20 cellular contexts compared by ENCODE assay signal in the genomic region with DNA sequence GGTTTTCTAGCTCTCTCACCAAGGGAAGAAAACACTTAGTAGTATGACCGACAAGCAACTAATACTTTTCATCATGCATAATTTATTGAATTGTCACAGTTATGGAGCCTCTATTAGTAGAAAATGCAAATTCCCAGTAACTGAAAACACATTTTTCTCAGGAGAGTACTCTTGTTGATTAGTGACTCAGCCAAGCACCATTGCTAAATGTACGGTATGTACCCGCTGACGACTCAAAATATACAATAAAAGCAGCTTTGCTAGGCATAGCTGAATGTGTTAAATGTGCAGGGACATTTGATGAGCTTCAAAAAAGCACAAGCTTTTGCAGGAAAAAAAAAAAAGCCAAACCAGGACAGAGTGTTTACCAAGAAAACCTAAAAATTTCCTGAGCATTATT.
"Had no signal": no experiment of that assay in that cellular context is flagged by ENCODE, and none has a peak within 500 bp of the region (broad histone marks: within the 10 kb centered on the region; RNA-seq: fewer than 3 reads in every experiment).

No MANE protein-coding gene starts in this region.

- H3K4me1 Mint-ChIP-seq: activated CD8-positive, alpha-beta memory T cell treated with anti-CD3 and anti-CD28 coated beads, Interleukin-2, amount 10 ng/mL, durations not matched to agents 7 days and 5 days; memory B cell had no signal

- H3K9me3 Mint-ChIP-seq: activated naive CD4-positive, alpha-beta T cell treated with anti-CD3 and anti-CD28 coated beads, Interleukin-2, amount 50 U/mL, for 24 hours; activated T-cell treated with anti-CD3 and anti-CD28 coated beads, Interleukin-2, amount 50 U/mL, for 24 hours; memory B cell; natural killer cell; T-helper 2 cell treated with Interferon-gamma antibody and Interleukin-4, amounts not matched to agents 5 μg/mL and 100 μg/mL, for 36 hours had no signal

- H3K27ac ChIP-seq: heart left ventricle, prostate gland, sigmoid colon, thoracic aorta had no signal

- H3K4me3 ChIP-seq: heart left ventricle, prostate gland, sigmoid colon, thoracic aorta had no signal

- H3K9me3 ChIP-seq: prostate gland, sigmoid colon, thoracic aorta had no signal

- H3K4me3 Mint-ChIP-seq: activated CD8-positive, alpha-beta memory T cell treated with anti-CD3 and anti-CD28 coated beads, Interleukin-2, amount 10 ng/mL, durations not matched to agents 7 days and 5 days; activated naive CD4-positive, alpha-beta T cell treated with anti-CD3 and anti-CD28 coated beads, Interleukin-2, amount 50 U/mL, for 24 hours; activated T-cell treated with anti-CD3 and anti-CD28 coated beads, Interleukin-2, amount 50 U/mL, for 24 hours; memory B cell; natural killer cell; stimulated activated naive CD8-positive, alpha-beta T cell treated with anti-CD3 and anti-CD28 coated beads, Interleukin-15, amount 100 ng/mL, for 72 hours; T-helper 2 cell treated with Interferon-gamma antibody and Interleukin-4, amounts not matched to agents 5 μg/mL and 100 μg/mL, for 36 hours had no signal

- DNase-seq: activated CD4-positive, alpha-beta T cell treated with anti-CD3 and anti-CD28 coated beads for 1 hour; activated CD4-positive, alpha-beta T cell treated with anti-CD3 and anti-CD28 coated beads, Interleukin-2, amount 50 U/mL, for 48 hours; activated CD8-positive, alpha-beta memory T cell treated with anti-CD3 and anti-CD28 coated beads, Interleukin-2, amount 10 ng/mL, durations not matched to agents 7 days and 5 days; activated effector memory CD4-positive, alpha-beta T cell treated with Interleukin-2 at 50 U/mL for 16 hours; activated T-cell treated with anti-CD3 and anti-CD28 coated beads, Interleukin-2, amount 50 U/mL, for 24 hours; effector CD4-positive, alpha-beta T cell; foreskin keratinocyte; heart left ventricle; islet precursor cell; natural killer cell; sigmoid colon; stimulated activated CD4-positive, alpha-beta T cell treated with anti-CD3 and anti-CD28 coated beads, Interleukin-15, amount 100 ng/mL, for 24 hours; stimulated activated CD4-positive, alpha-beta T cell treated with anti-CD3 and anti-CD28 coated beads, Interleukin-4, amount 100 ng/mL, for 4 hours; stimulated activated naive CD8-positive, alpha-beta T cell treated with anti-CD3 and anti-CD28 coated beads, Interleukin-15, amount 100 ng/mL, for 72 hours had no signal

- H3K36me3 ChIP-seq: heart left ventricle, prostate gland, sigmoid colon, thoracic aorta had no signal

- H3K4me1 ChIP-seq: heart left ventricle, prostate gland, sigmoid colon had no signal

- H3K36me3 Mint-ChIP-seq: activated CD8-positive, alpha-beta memory T cell treated with anti-CD3 and anti-CD28 coated beads, Interleukin-2, amount 10 ng/mL, durations not matched to agents 7 days and 5 days; activated naive CD4-positive, alpha-beta T cell treated with anti-CD3 and anti-CD28 coated beads, Interleukin-2, amount 50 U/mL, for 24 hours; memory B cell; natural killer cell had no signal

- H3K27me3 ChIP-seq: foreskin keratinocyte, heart left ventricle, sigmoid colon had no signal

- H3K27me3 Mint-ChIP-seq: activated CD8-positive, alpha-beta memory T cell treated with anti-CD3 and anti-CD28 coated beads, Interleukin-2, amount 10 ng/mL, durations not matched to agents 7 days and 5 days; stimulated activated naive CD8-positive, alpha-beta T cell treated with anti-CD3 and anti-CD28 coated beads, Interleukin-15, amount 100 ng/mL, for 72 hours had no signal

- H3K27ac Mint-ChIP-seq: activated CD8-positive, alpha-beta memory T cell treated with anti-CD3 and anti-CD28 coated beads, Interleukin-2, amount 10 ng/mL, durations not matched to agents 7 days and 5 days; activated naive CD4-positive, alpha-beta T cell treated with anti-CD3 and anti-CD28 coated beads, Interleukin-2, amount 50 U/mL, for 24 hours; activated T-cell treated with anti-CD3 and anti-CD28 coated beads, Interleukin-2, amount 50 U/mL, for 24 hours; memory B cell; natural killer cell; T-helper 2 cell treated with Interferon-gamma antibody and Interleukin-4, amounts not matched to agents 5 μg/mL and 100 μg/mL, for 36 hours had no signal

- ATAC-seq: activated CD8-positive, alpha-beta memory T cell treated with anti-CD3 and anti-CD28 coated beads, Interleukin-2, amount 10 ng/mL, durations not matched to agents 7 days and 5 days; heart left ventricle; left lobe of liver; natural killer cell; stimulated activated naive CD8-positive, alpha-beta T cell treated with anti-CD3 and anti-CD28 coated beads, Interleukin-15, amount 100 ng/mL, for 72 hours had no signal
